ENCODE assay signal across 8 cellular contexts in the genomic region with DNA sequence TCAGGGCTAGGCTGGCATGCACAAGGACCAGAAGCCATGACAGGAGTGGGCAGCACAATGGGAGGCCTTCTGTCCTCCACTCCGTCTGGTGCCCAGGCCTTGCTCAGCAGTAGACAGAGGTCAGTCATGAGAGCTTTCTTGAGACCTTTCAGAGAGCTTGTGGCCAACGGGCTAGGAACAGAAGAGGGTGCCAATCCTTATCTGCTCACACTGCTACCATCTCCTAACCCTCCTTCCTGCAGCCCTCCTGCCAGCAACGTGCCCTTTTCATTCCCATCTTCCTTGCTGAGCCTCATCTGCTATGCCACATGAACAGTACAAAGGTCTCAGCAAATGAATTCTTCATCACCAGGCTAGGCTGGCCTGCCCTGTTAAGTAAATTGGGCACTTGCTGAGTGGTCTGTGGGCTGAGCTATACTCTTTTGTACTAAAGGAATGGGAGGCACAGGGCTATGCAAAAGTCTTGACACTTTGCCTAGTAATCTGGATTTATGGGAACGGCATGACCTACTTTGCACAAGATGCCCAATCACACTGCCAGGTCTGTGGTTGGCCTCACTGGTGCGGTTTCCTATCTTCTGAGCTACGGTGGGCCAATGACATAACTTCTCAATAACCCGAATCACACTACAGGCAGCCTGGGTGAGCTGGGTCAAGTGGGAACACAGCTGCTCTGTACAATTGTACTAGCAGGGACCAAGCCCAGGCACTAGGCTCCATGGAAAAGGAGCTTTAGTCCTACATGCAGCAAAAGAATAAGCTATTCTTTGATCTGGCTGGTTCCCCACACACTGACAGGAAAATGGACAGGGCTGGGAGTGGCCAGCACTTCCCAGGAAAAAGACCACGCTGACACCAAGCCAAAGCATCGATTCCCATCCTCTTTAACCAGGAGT. TPM values are rescaled to one million over a fixed set of nuclear protein-coding genes. Genes with fewer than 3 reads are reported as not detected.
DNase-seq lines count a peak whose midpoint lies in the region; ATAC-seq and TF ChIP-seq lines count a peak whose summit lies in the region.

No MANE protein-coding gene starts in this region.

- H3K4me3 ChIP-seq in WERI-Rb-1 (ENCODE audit: low read depth, low read length) (no peak overlapping the region), fibroblast of the aortic adventitia (ENCODE audit: low read depth, low read length) (no peak overlapping the region), sigmoid colon (no peak overlapping the region)

- intact Hi-C loops in sigmoid colon (cut with DNase I) = loop anchor here (5.0 kb wide), 1 partner anchor 46 kb away; the partner anchor contains the start of gene ELOVL5

- TF ChIP-seq POLR2A in sigmoid colon (IDR thresholded peaks at IDR 0.05) = no peak

- H3K9me3 ChIP-seq in WERI-Rb-1 (ENCODE audit: severe bottlenecking) (no peaks in the 10 kb centered on the region), sigmoid colon (no peaks in the 10 kb centered on the region)

- ATAC-seq in HG03442 (IDR thresholded peaks at IDR 0.05; ENCODE audit: unreplicated experiment) = peak; percentile 46
- no peak for ATAC-seq in GM19467 (IDR thresholded peaks at IDR 0.05; ENCODE audit: unreplicated experiment)
- no peak for ATAC-seq in GM18502 (IDR thresholded peaks at IDR 0.05; ENCODE audit: poor library complexity, unreplicated experiment)

- WGBS in sigmoid colon, 2 donors = 59 to 75% methylated on average over 9 of the region's 9 CpGs

- no peaks in the 10 kb centered on the region for H3K27me3 ChIP-seq in WERI-Rb-1 (ENCODE audit: insufficient read depth, low read depth, severe bottlenecking)
- no peaks in the 10 kb centered on the region for H3K27me3 ChIP-seq in sigmoid colon

- no peaks in the 10 kb centered on the region for H3K36me3 ChIP-seq in WERI-Rb-1
- H3K36me3 ChIP-seq in sigmoid colon = no peaks in the 10 kb centered on the region

- H3K27ac ChIP-seq in WERI-Rb-1 (no peak overlapping the region), sigmoid colon (peak overlapping the region; percentile 27 to 66 (median 48))

- TF ChIP-seq EP300 in sigmoid colon (IDR thresholded peaks at IDR 0.05) = no peak

- TF ChIP-seq CTCF in WERI-Rb-1 (IDR thresholded peaks at IDR 0.05; ENCODE audit: low read depth, low read length) (no peak), fibroblast of the aortic adventitia (IDR thresholded peaks at IDR 0.05; ENCODE audit: insufficient read depth, low read length) (no peak), sigmoid colon (IDR thresholded peaks at IDR 0.05) (no peak)

- peaks cover 0 to 54% (median 48%) of the 10 kb centered on the region in 4 donors for H3K4me1 ChIP-seq in sigmoid colon

- peak; percentile 15 for DNase-seq in WERI-Rb-1
- DNase-seq in fibroblast of the aortic adventitia (ENCODE audit: low read depth) = peak; percentile 54
- DNase-seq in sigmoid colon = no peak
- DNase-seq in NCI-H446 treated with DMSO at 0.1 percent for 48 hours (lab: John Stamatoyannopoulos, UW) = no peak
- DNase-seq in RKO (ENCODE audit: low spot score) = no peak

RNA-seq across cellular contexts. Expression of gene ELOVL5, which starts 47.8 kb away (rescaled TPM):
- total RNA-seq in fibroblast of the aortic adventitia (ENCODE audit: low replicate concordance) (38.9 and 95.1 TPM in 2 replicates), sigmoid colon (10 to 100 TPM; 54.3 to 73.8 (median 70.4) TPM)
- 10 to 100 TPM in 1 of 3 donors, 1 to 10 TPM in 2; 7.2 to 51.6 (median 9.6) TPM for polyA plus RNA-seq in sigmoid colon

Comparison
In these comparisons a context has a peak if more than half of its experiments do, and no peak if none do; other contexts are left out.
1. DNase-seq: peak in WERI-Rb-1 (single experiment) and fibroblast of the aortic adventitia (single experiment); none in sigmoid colon (single experiment), NCI-H446 treated with DMSO at 0.1 percent for 48 hours (single experiment) and RKO (single experiment).